Comparison of ENCODE assay signal across 1 cellular context in the genomic region with DNA sequence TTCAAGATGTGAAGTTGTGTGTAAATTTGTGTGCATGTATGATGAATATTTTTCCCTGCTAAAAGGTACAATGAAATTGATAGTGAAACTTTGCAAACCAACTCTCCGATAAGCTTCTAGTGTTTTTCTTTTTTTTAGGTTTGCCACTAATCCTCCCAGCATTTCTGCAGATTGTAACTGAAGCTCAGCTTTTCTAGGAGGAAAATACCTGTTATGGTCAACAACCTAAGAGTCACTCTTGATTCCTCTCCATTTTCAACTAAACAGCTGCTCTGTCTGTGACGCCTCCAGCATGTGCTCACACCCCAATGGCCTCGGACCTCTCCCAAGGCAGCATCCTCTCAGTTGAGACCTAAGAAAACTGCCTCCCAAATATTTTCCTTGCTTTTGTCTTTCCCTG.
TF ChIP-seq lines count a peak whose summit lies in the region.

No MANE protein-coding gene starts in this region.

TF ChIP-seq in neural cell, 6 proteins besides CTCF, POLR2A, EP300 and RAD21 (continued from another document):
- TF ChIP-seq, protein P1, sequence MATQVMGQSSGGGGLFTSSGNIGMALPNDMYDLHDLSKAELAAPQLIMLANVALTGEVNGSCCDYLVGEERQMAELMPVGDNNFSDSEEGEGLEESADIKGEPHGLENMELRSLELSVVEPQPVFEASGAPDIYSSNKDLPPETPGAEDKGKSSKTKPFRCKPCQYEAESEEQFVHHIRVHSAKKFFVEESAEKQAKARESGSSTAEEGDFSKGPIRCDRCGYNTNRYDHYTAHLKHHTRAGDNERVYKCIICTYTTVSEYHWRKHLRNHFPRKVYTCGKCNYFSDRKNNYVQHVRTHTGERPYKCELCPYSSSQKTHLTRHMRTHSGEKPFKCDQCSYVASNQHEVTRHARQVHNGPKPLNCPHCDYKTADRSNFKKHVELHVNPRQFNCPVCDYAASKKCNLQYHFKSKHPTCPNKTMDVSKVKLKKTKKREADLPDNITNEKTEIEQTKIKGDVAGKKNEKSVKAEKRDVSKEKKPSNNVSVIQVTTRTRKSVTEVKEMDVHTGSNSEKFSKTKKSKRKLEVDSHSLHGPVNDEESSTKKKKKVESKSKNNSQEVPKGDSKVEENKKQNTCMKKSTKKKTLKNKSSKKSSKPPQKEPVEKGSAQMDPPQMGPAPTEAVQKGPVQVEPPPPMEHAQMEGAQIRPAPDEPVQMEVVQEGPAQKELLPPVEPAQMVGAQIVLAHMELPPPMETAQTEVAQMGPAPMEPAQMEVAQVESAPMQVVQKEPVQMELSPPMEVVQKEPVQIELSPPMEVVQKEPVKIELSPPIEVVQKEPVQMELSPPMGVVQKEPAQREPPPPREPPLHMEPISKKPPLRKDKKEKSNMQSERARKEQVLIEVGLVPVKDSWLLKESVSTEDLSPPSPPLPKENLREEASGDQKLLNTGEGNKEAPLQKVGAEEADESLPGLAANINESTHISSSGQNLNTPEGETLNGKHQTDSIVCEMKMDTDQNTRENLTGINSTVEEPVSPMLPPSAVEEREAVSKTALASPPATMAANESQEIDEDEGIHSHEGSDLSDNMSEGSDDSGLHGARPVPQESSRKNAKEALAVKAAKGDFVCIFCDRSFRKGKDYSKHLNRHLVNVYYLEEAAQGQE (IDR thresholded peaks at IDR 0.05; ENCODE audit: borderline replicate concordance): no peak
- no peak for TF ChIP-seq POLR2AphosphoS5 (IDR thresholded peaks at IDR 0.05)
